8 cellular contexts compared by ENCODE assay signal in genomic region chr7:100475549-100475948, GRCh38. TPM values are rescaled to one million over a fixed set of nuclear protein-coding genes. Genes with fewer than 3 reads are reported as not detected.
A peak's percentile ranks its signal among the peaks of the same experiment; 100 is the strongest.
DNase-seq lines count a peak whose midpoint lies in the region; ATAC-seq lines count a peak whose summit lies in the region.
"Had no signal": no experiment of that assay in that cellular context is flagged by ENCODE, and none has a peak within 500 bp of the region (broad histone marks: within the 10 kb centered on the region; RNA-seq: fewer than 3 reads in every experiment).

No MANE protein-coding gene starts in this region.

- H3K36me3 ChIP-seq in CD4-positive, alpha-beta memory T cell (ENCODE audit: insufficient read depth, low read length), result peaks cover 47% of the 10 kb centered on the region

- H3K9me3 Mint-ChIP-seq in CD4-positive, alpha-beta memory T cell, result peaks cover 0 to 2% (median 0%) of the 10 kb centered on the region in 8 donors
- H3K9me3 Mint-ChIP-seq in activated T-helper 2 cell treated with anti-CD3 and anti-CD28 coated beads, Interferon-gamma antibody, Interleukin-2, Interleukin-4, amounts not matched to agents 10 μg/mL and 5 μg/mL and 100 μg/mL, durations not matched to agents 14 hours and 24 hours and 36 hours, result no peaks in the 10 kb centered on the region
- no peaks in the 10 kb centered on the region for H3K9me3 Mint-ChIP-seq in naive B cell

- no peaks in the 10 kb centered on the region for H3K27me3 Mint-ChIP-seq in CD4-positive, alpha-beta memory T cell
- no peaks in the 10 kb centered on the region for H3K27me3 Mint-ChIP-seq in activated T-helper 2 cell treated with anti-CD3 and anti-CD28 coated beads, Interferon-gamma antibody, Interleukin-2, Interleukin-4, amounts not matched to agents 10 μg/mL and 5 μg/mL and 100 μg/mL, durations not matched to agents 14 hours and 24 hours and 36 hours (ENCODE audit: low read depth)
- no peaks in the 10 kb centered on the region for H3K27me3 Mint-ChIP-seq in naive B cell

- H3K27ac ChIP-seq in CD4-positive, alpha-beta memory T cell (ENCODE audit: low read depth, low read length), result peak overlapping the region; percentile 75

- CTCF ChIA-PET in CD4-positive, alpha-beta memory T cell (lab: Charles Lee; ENCODE audit: partially characterized antibody), result interaction anchor here (0.6 to 3.7 kb wide), 9 partner anchors 13 to 230 kb away, joined by 3 to 38 read pairs (median 4); partner anchors contain the start of genes FBXO24, LRCH4 and POP7

- peaks cover 29 to 60% (median 40%) of the 10 kb centered on the region in 4 donors for H3K4me1 Mint-ChIP-seq in CD4-positive, alpha-beta memory T cell
- peaks cover 31% of the 10 kb centered on the region for H3K4me1 Mint-ChIP-seq in activated T-helper 2 cell treated with anti-CD3 and anti-CD28 coated beads, Interferon-gamma antibody, Interleukin-2, Interleukin-4, amounts not matched to agents 10 μg/mL and 5 μg/mL and 100 μg/mL, durations not matched to agents 14 hours and 24 hours and 36 hours (ENCODE audit: low read depth)
- peaks cover 47 to 57% (median 53%) of the 10 kb centered on the region in 3 donors for H3K4me1 Mint-ChIP-seq in naive B cell

- POLR2A ChIA-PET in CD4-positive, alpha-beta memory T cell (lab: Charles Lee; ENCODE audit: partially characterized antibody), result interaction anchor here (1.1 to 9.2 kb wide), 6 partner anchors 41 to 113 kb away, joined by 3 to 121 read pairs (median 26); partner anchors contain the start of genes FBXO24, LRCH4, MEPCE and ZCWPW1

- H3K9me3 ChIP-seq in CD4-positive, alpha-beta memory T cell (ENCODE audit: control insufficient read depth in 1 of 2, low read length in 2 of 2), result no peaks in the 10 kb centered on the region

- peak overlapping the region; percentile 6 to 81 for H3K4me3 ChIP-seq in CD4-positive, alpha-beta memory T cell (ENCODE audit: low read length in 2 of 2)

- peaks cover 56% of the 10 kb centered on the region for H3K4me1 ChIP-seq in CD4-positive, alpha-beta memory T cell (ENCODE audit: insufficient read depth, low read length)

- no peaks in the 10 kb centered on the region for H3K27me3 ChIP-seq in CD4-positive, alpha-beta memory T cell (ENCODE audit: insufficient read depth, low read length)

- H3K27ac Mint-ChIP-seq in CD4-positive, alpha-beta memory T cell, result peak overlapping the region; percentile 75 to 96 (median 90)
- peak overlapping the region; percentile 73 for H3K27ac Mint-ChIP-seq in activated T-helper 2 cell treated with anti-CD3 and anti-CD28 coated beads, Interferon-gamma antibody, Interleukin-2, Interleukin-4, amounts not matched to agents 10 μg/mL and 5 μg/mL and 100 μg/mL, durations not matched to agents 14 hours and 24 hours and 36 hours
- peak overlapping the region in 5 of 6 donors; percentile 69 to 95 (median 93) for H3K27ac Mint-ChIP-seq in naive B cell

- intact Hi-C loops in CD4-positive, alpha-beta memory T cell (cut with micrococcal nuclease), result no loop called here
- intact Hi-C loops in activated T-helper 2 cell treated with anti-CD3 and anti-CD28 coated beads, Interferon-gamma antibody, Interleukin-2, Interleukin-4, amounts not matched to agents 10 μg/mL and 5 μg/mL and 100 μg/mL, durations not matched to agents 14 hours and 24 hours and 36 hours (cut with micrococcal nuclease), result loop anchor here (10.0 kb wide), 1 partner anchor 199 kb away; the partner anchor contains the start of gene GNB2

- ATAC-seq in naive B cell (ENCODE audit: low read depth in 2 of 2) (no peak), GM21723 (IDR thresholded peaks at IDR 0.05; ENCODE audit: unreplicated experiment) (no peak)

- peak overlapping the region; percentile 81 to 99 (median 94) for H3K4me3 Mint-ChIP-seq in CD4-positive, alpha-beta memory T cell
- peak overlapping the region; percentile 99 for H3K4me3 Mint-ChIP-seq in activated T-helper 2 cell treated with anti-CD3 and anti-CD28 coated beads, Interferon-gamma antibody, Interleukin-2, Interleukin-4, amounts not matched to agents 10 μg/mL and 5 μg/mL and 100 μg/mL, durations not matched to agents 14 hours and 24 hours and 36 hours (ENCODE audit: low read depth)
- H3K4me3 Mint-ChIP-seq in naive B cell, result peak overlapping the region; percentile 80 to 97 (median 93)

- H3K36me3 Mint-ChIP-seq in CD4-positive, alpha-beta memory T cell, result peaks cover 13 to 49% of the 10 kb centered on the region in 2 donors
- H3K36me3 Mint-ChIP-seq in activated T-helper 2 cell treated with anti-CD3 and anti-CD28 coated beads, Interferon-gamma antibody, Interleukin-2, Interleukin-4, amounts not matched to agents 10 μg/mL and 5 μg/mL and 100 μg/mL, durations not matched to agents 14 hours and 24 hours and 36 hours (ENCODE audit: low read depth), result peaks cover 51% of the 10 kb centered on the region
- H3K36me3 Mint-ChIP-seq in naive B cell, result peaks cover 0 to 8% of the 10 kb centered on the region in 2 donors

- peak in 1 of 5 donors; percentile 41 for DNase-seq in CD4-positive, alpha-beta memory T cell
- DNase-seq in activated T-helper 2 cell treated with anti-CD3 and anti-CD28 coated beads, Interferon-gamma antibody, Interleukin-2, Interleukin-4, amounts not matched to agents 10 μg/mL and 5 μg/mL and 100 μg/mL, durations not matched to agents 14 hours and 24 hours and 36 hours (ENCODE audit: low spot score), result no peak
- DNase-seq in naive B cell (no peak), NCI-H774 (lab: John Stamatoyannopoulos, UW) (no peak)
- DNase-seq in stimulated activated naive CD4-positive, alpha-beta T cell (lab: John Stamatoyannopoulos, UW), result no peak
- DNase-seq: activated gamma-delta T cell treated with Interleukin-2 at 50 U/mL for 16 hours had no signal

RNA-seq across cellular contexts. Expression of gene TSC22D4, which starts 3.5 kb away (rescaled TPM):
- total RNA-seq in CD4-positive, alpha-beta memory T cell, result 100 to 1,000 TPM; 144 to 154 TPM
- polyA plus RNA-seq in CD4-positive, alpha-beta memory T cell, result 10 to 100 TPM; 30.0 to 34.5 TPM
- 103 and 106 TPM in 2 replicates for total RNA-seq in activated T-helper 2 cell treated with anti-CD3 and anti-CD28 coated beads, Interferon-gamma antibody, Interleukin-2, Interleukin-4, amounts not matched to agents 10 μg/mL and 5 μg/mL and 100 μg/mL, durations not matched to agents 14 hours and 24 hours and 36 hours
- polyA plus RNA-seq in naive B cell (ENCODE audit: low read depth in 6 of 6), result 10 to 100 TPM; 17.5 to 23.6 (median 20.7) TPM

RNA-seq across cellular contexts. Expression of gene NYAP1, which starts 8.2 kb away (rescaled TPM):
- under 1 TPM; 0.38 to 0.58 TPM for total RNA-seq in CD4-positive, alpha-beta memory T cell
- not detected for polyA plus RNA-seq in CD4-positive, alpha-beta memory T cell
- total RNA-seq in activated T-helper 2 cell treated with anti-CD3 and anti-CD28 coated beads, Interferon-gamma antibody, Interleukin-2, Interleukin-4, amounts not matched to agents 10 μg/mL and 5 μg/mL and 100 μg/mL, durations not matched to agents 14 hours and 24 hours and 36 hours, result 0.27 and 0.34 TPM in 2 replicates
- not detected for polyA plus RNA-seq in naive B cell (ENCODE audit: low read depth in 6 of 6)

RNA-seq across cellular contexts. Expression of gene SPACDR, which starts 11.5 kb away (rescaled TPM):
- 1 to 10 TPM; 4.6 to 5.7 TPM for total RNA-seq in CD4-positive, alpha-beta memory T cell
- under 1 TPM; 0.26 to 0.34 TPM for polyA plus RNA-seq in CD4-positive, alpha-beta memory T cell
- 3.2 and 4.5 TPM in 2 replicates for total RNA-seq in activated T-helper 2 cell treated with anti-CD3 and anti-CD28 coated beads, Interferon-gamma antibody, Interleukin-2, Interleukin-4, amounts not matched to agents 10 μg/mL and 5 μg/mL and 100 μg/mL, durations not matched to agents 14 hours and 24 hours and 36 hours
- polyA plus RNA-seq in naive B cell (ENCODE audit: low read depth in 6 of 6), result under 1 TPM in 1 of 6 donors, not detected in 5; 0.45 TPM
- total RNA-seq: renal cortical epithelial cell had no signal

RNA-seq across cellular contexts. Expression of gene PPP1R35, which starts 39.3 kb away (rescaled TPM):
- 10 to 100 TPM; 77.7 to 83.8 TPM for total RNA-seq in CD4-positive, alpha-beta memory T cell
- 10 to 100 TPM; 28.6 to 49.7 TPM for polyA plus RNA-seq in CD4-positive, alpha-beta memory T cell
- 59.8 and 63.6 TPM in 2 replicates for total RNA-seq in activated T-helper 2 cell treated with anti-CD3 and anti-CD28 coated beads, Interferon-gamma antibody, Interleukin-2, Interleukin-4, amounts not matched to agents 10 μg/mL and 5 μg/mL and 100 μg/mL, durations not matched to agents 14 hours and 24 hours and 36 hours
- 10 to 100 TPM; 21.8 to 46.8 (median 27.5) TPM for polyA plus RNA-seq in naive B cell (ENCODE audit: low read depth in 6 of 6)

RNA-seq across cellular contexts. Expression of gene MEPCE, which starts 45.9 kb away (rescaled TPM):
- 10 to 100 TPM; 57.3 to 58.8 TPM for total RNA-seq in CD4-positive, alpha-beta memory T cell
- polyA plus RNA-seq in CD4-positive, alpha-beta memory T cell, result 10 to 100 TPM in 1 of 2 donors, 1 to 10 TPM in 1; 7.9 to 11.8 TPM
- 50.9 and 51.0 TPM in 2 replicates for total RNA-seq in activated T-helper 2 cell treated with anti-CD3 and anti-CD28 coated beads, Interferon-gamma antibody, Interleukin-2, Interleukin-4, amounts not matched to agents 10 μg/mL and 5 μg/mL and 100 μg/mL, durations not matched to agents 14 hours and 24 hours and 36 hours
- polyA plus RNA-seq in naive B cell (ENCODE audit: low read depth in 6 of 6), result 10 to 100 TPM; 10.9 to 24.6 (median 19.5) TPM
